ENCODE assay signal across 8 cellular contexts in the genomic region with DNA sequence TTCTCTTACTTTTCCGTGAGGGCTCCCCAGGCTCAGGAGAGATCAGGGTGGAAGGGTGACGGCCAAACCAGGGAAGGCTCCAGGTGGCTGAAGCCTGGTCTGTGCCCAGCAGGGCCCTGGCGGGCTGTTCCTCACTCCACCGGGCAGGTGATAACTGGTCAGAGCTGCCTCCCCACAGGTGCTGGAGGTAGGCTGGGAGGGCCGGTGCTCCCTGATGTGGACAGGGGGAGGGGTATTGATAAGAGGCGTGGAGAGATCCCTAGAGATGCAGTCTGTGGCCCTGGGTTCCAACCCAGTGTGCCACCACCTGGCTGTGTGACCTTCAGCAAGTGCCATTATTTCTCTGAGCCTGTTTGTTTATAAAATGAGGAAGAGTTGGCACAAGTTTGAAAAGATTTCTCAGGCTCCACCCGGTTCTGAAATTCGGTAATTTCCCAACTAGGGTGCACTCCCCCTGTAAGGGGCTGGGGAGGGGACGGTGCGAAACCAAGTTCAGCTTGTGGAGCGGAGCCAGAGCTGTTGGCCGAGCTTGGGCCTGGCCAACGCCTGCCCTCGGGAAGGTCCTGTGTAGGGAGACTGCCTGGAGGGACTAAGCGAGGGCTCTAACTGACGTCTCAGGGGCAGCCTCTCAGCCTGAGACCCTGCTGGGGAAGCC. TPM values are rescaled to one million over a fixed set of nuclear protein-coding genes. Genes with fewer than 3 reads are reported as not detected.
DNase-seq lines count a peak whose midpoint lies in the region; ATAC-seq and TF ChIP-seq lines count a peak whose summit lies in the region.

No MANE protein-coding gene starts in this region.

- peak overlapping the region; percentile 44 to 60 for H3K4me3 ChIP-seq in neutrophil (ENCODE audit: low read depth in 1 of 2, low read length in 1 of 2)

- DNase-seq in activated naive CD4-positive, alpha-beta T cell treated with anti-CD3 and anti-CD28 coated beads for 36 hours = no peak
- no peak for DNase-seq in activated naive CD4-positive, alpha-beta T cell treated with anti-CD3 and anti-CD28 coated beads, Interleukin-2, amount 50 U/mL, for 16 hours
- DNase-seq in fibroblast of gingiva (ENCODE audit: low read depth) (peak; percentile 68), HPDE6-E6E7 (ENCODE audit: extremely low spot score) (no peak)

- no peak for TF ChIP-seq CTCF in neutrophil (IDR thresholded peaks at IDR 0.05)

- H3K27me3 ChIP-seq in neutrophil = peaks cover 62% of the 10 kb centered on the region

- peaks cover 47% of the 10 kb centered on the region for H3K4me1 Mint-ChIP-seq in activated naive CD4-positive, alpha-beta T cell treated with anti-CD3 and anti-CD28 coated beads for 36 hours (ENCODE audit: low read depth)

- no peak for ATAC-seq in SK-N-SH treated with all-trans-retinoic acid at 6 μM for 48 hours
- ATAC-seq in HG03039 (IDR thresholded peaks at IDR 0.05; ENCODE audit: unreplicated experiment) = no peak
- no peak for ATAC-seq in GM19455 (IDR thresholded peaks at IDR 0.05; ENCODE audit: unreplicated experiment)

- H3K27ac Mint-ChIP-seq in activated naive CD4-positive, alpha-beta T cell treated with anti-CD3 and anti-CD28 coated beads for 36 hours = peak overlapping the region; percentile 84

- CTCF ChIA-PET in activated naive CD4-positive, alpha-beta T cell treated with anti-CD3 and anti-CD28 coated beads for 36 hours (lab: Charles Lee) = interaction anchor here (0.6 to 3.6 kb wide), 8 partner anchors 11 to 69 kb away, joined by 3 to 47 read pairs (median 6); a partner anchor contains a TSS

- peaks cover 16% of the 10 kb centered on the region for H3K36me3 Mint-ChIP-seq in activated naive CD4-positive, alpha-beta T cell treated with anti-CD3 and anti-CD28 coated beads for 36 hours (ENCODE audit: low read depth)

- peak overlapping the region; percentile 98 for H3K4me3 Mint-ChIP-seq in activated naive CD4-positive, alpha-beta T cell treated with anti-CD3 and anti-CD28 coated beads for 36 hours

- H3K9me3 Mint-ChIP-seq in activated naive CD4-positive, alpha-beta T cell treated with anti-CD3 and anti-CD28 coated beads for 36 hours = no peaks in the 10 kb centered on the region

- no peaks in the 10 kb centered on the region for H3K9me3 ChIP-seq in neutrophil

- H3K4me1 ChIP-seq in neutrophil (ENCODE audit: control insufficient read depth in 1 of 2, insufficient read depth in 1 of 2, low read depth in 1 of 2, low read length in 1 of 2) = peaks cover 17 to 27% of the 10 kb centered on the region in 2 experiments

- intact Hi-C loops in activated naive CD4-positive, alpha-beta T cell treated with anti-CD3 and anti-CD28 coated beads for 36 hours (cut with micrococcal nuclease) = loop anchor here (2.0 kb wide), 2 partner anchors 43 to 57 kb away; a partner anchor contains a TSS

- no peaks in the 10 kb centered on the region for H3K36me3 ChIP-seq in neutrophil

- H3K27me3 Mint-ChIP-seq in activated naive CD4-positive, alpha-beta T cell treated with anti-CD3 and anti-CD28 coated beads for 36 hours (ENCODE audit: low read depth) = no peaks in the 10 kb centered on the region

- no peak overlapping the region for H3K27ac ChIP-seq in neutrophil

TF ChIP-seq in SK-N-SH treated with all-trans-retinoic acid at 6 μM for 48 hours, 23 proteins besides CTCF, POLR2A, EP300 and RAD21:
- 0 out of 2 replicates have a peak, but pooled peaks have one; percentile 21 for TF ChIP-seq ZC3H10 (CRISPR knock-in tag; IDR thresholded peaks at IDR 0.05)
- no peak for TF ChIP-seq ISL1 (CRISPR knock-in tag; IDR thresholded peaks at IDR 0.05)
TF ChIP-seq in SK-N-SH treated with all-trans-retinoic acid at 6 μM for 48 hours: peak in this region for 1.

RNA-seq across cellular contexts. Expression of a gene that starts 1.0 kb away (rescaled TPM):
- 10 to 100 TPM; 64.2 to 64.8 TPM for total RNA-seq in activated naive CD4-positive, alpha-beta T cell treated with anti-CD3 and anti-CD28 coated beads for 36 hours

RNA-seq across cellular contexts. Expression of a gene that starts 19.5 kb away (rescaled TPM):
- total RNA-seq in activated naive CD4-positive, alpha-beta T cell treated with anti-CD3 and anti-CD28 coated beads for 36 hours = 10 to 100 TPM; 21.8 to 22.0 TPM

RNA-seq across cellular contexts. Expression of a gene that starts 29.3 kb away (rescaled TPM):
- not detected for total RNA-seq in activated naive CD4-positive, alpha-beta T cell treated with anti-CD3 and anti-CD28 coated beads for 36 hours

RNA-seq across cellular contexts. Expression of a gene that starts 43.5 kb away (rescaled TPM):
- 10 to 100 TPM; 14.7 to 14.8 TPM for total RNA-seq in activated naive CD4-positive, alpha-beta T cell treated with anti-CD3 and anti-CD28 coated beads for 36 hours
